In the genomic region with DNA sequence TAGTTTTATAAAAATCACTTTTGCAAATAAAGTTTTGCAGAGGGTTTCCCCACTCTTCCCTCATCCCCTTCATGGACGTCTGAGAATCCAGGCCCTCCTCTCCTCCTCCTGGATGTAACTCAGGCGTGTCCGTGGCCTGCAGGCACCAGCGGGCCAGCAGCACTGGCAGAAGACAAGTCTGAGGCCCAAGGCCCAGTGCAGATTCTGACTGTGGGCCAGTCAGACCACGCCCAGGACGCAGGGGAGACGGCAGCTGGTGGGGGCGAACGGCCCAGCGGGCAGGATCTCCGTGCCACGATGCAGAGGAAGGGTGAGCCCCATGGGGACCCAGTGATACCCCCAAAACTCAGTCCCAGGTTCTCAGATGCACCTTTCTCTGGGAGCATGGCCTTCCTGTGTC, we compare ENCODE assay signal across 16 cellular contexts. TPM values are rescaled to one million over a fixed set of nuclear protein-coding genes. Genes with fewer than 3 reads are reported as not detected.
"Had no signal": no experiment of that assay in that cellular context is flagged by ENCODE, and none has a peak within 500 bp of the region (broad histone marks: within the 10 kb centered on the region; RNA-seq: fewer than 3 reads in every experiment).

No MANE protein-coding gene starts in this region.

- H3K4me3 ChIP-seq: breast epithelium, gastrocnemius medialis, heart left ventricle, SK-N-MC, skin epidermis, upper lobe of left lung had no signal

- H3K9me3 ChIP-seq: breast epithelium, gastrocnemius medialis, heart left ventricle, upper lobe of left lung had no signal

- H3K36me3 ChIP-seq: breast epithelium, gastrocnemius medialis had no signal

- H3K4me3 Mint-ChIP-seq: activated CD4-positive, alpha-beta T cell treated with anti-CD3 and anti-CD28 coated beads, Interleukin-2, amount 10 ng/mL, durations not matched to agents 7 days and 5 days; activated naive CD8-positive, alpha-beta T cell treated with anti-CD3 and anti-CD28 coated beads, Interleukin-2, amount 10 ng/mL, durations not matched to agents 7 days and 5 days; activated T-cell treated with anti-CD3 and anti-CD28 coated beads, Interleukin-2, amount 50 U/mL, for 4 hours; immature natural killer cell; naive thymus-derived CD8-positive, alpha-beta T cell; stimulated activated naive CD8-positive, alpha-beta T cell treated with anti-CD3 and anti-CD28 coated beads, Interleukin-15, Interleukin-2, amounts not matched to agents 100 ng/mL and 50 ng/mL, for 24 hours had no signal

- DNase-seq: activated CD4-positive, alpha-beta T cell treated with anti-CD3 and anti-CD28 coated beads, Interleukin-2, amount 10 ng/mL, durations not matched to agents 7 days and 5 days; activated CD4-positive, CD25-positive, alpha-beta regulatory T cell; activated gamma-delta T cell treated with Interleukin-2 at 50 U/mL for 16 hours; activated naive CD8-positive, alpha-beta T cell treated with anti-CD3 and anti-CD28 coated beads, Interleukin-2, amount 10 ng/mL, durations not matched to agents 7 days and 5 days; activated T-cell treated with anti-CD3 and anti-CD28 coated beads, Interleukin-2, amount 50 U/mL, for 4 hours; anterior cingulate cortex; dermis blood vessel endothelial cell; gastrocnemius medialis; immature natural killer cell; naive thymus-derived CD8-positive, alpha-beta T cell had no signal

- H3K27ac Mint-ChIP-seq: activated CD4-positive, alpha-beta T cell treated with anti-CD3 and anti-CD28 coated beads, Interleukin-2, amount 10 ng/mL, durations not matched to agents 7 days and 5 days; activated naive CD8-positive, alpha-beta T cell treated with anti-CD3 and anti-CD28 coated beads, Interleukin-2, amount 10 ng/mL, durations not matched to agents 7 days and 5 days; immature natural killer cell; stimulated activated naive CD8-positive, alpha-beta T cell treated with anti-CD3 and anti-CD28 coated beads, Interleukin-15, Interleukin-2, amounts not matched to agents 100 ng/mL and 50 ng/mL, for 24 hours had no signal

- H3K4me1 ChIP-seq: breast epithelium, gastrocnemius medialis had no signal

- H3K36me3 Mint-ChIP-seq: activated naive CD8-positive, alpha-beta T cell treated with anti-CD3 and anti-CD28 coated beads, Interleukin-2, amount 10 ng/mL, durations not matched to agents 7 days and 5 days; immature natural killer cell; naive thymus-derived CD8-positive, alpha-beta T cell had no signal

- H3K27me3 Mint-ChIP-seq: activated CD4-positive, alpha-beta T cell treated with anti-CD3 and anti-CD28 coated beads, Interleukin-2, amount 10 ng/mL, durations not matched to agents 7 days and 5 days; naive thymus-derived CD8-positive, alpha-beta T cell; stimulated activated naive CD8-positive, alpha-beta T cell treated with anti-CD3 and anti-CD28 coated beads, Interleukin-15, Interleukin-2, amounts not matched to agents 100 ng/mL and 50 ng/mL, for 24 hours had no signal

- H3K9me3 Mint-ChIP-seq: activated CD4-positive, alpha-beta T cell treated with anti-CD3 and anti-CD28 coated beads, Interleukin-2, amount 10 ng/mL, durations not matched to agents 7 days and 5 days; activated naive CD8-positive, alpha-beta T cell treated with anti-CD3 and anti-CD28 coated beads, Interleukin-2, amount 10 ng/mL, durations not matched to agents 7 days and 5 days; activated T-cell treated with anti-CD3 and anti-CD28 coated beads, Interleukin-2, amount 50 U/mL, for 4 hours; immature natural killer cell; naive thymus-derived CD8-positive, alpha-beta T cell; stimulated activated naive CD8-positive, alpha-beta T cell treated with anti-CD3 and anti-CD28 coated beads, Interleukin-15, Interleukin-2, amounts not matched to agents 100 ng/mL and 50 ng/mL, for 24 hours had no signal

- H3K27ac ChIP-seq: breast epithelium, gastrocnemius medialis, heart left ventricle, SK-N-MC, skin epidermis, upper lobe of left lung had no signal

- H3K27me3 ChIP-seq: breast epithelium, gastrocnemius medialis, heart left ventricle, upper lobe of left lung had no signal

- H3K4me1 Mint-ChIP-seq: activated CD4-positive, alpha-beta T cell treated with anti-CD3 and anti-CD28 coated beads, Interleukin-2, amount 10 ng/mL, durations not matched to agents 7 days and 5 days; activated naive CD8-positive, alpha-beta T cell treated with anti-CD3 and anti-CD28 coated beads, Interleukin-2, amount 10 ng/mL, durations not matched to agents 7 days and 5 days; immature natural killer cell had no signal

RNA-seq across cellular contexts. Expression of a gene that starts 14.3 kb away (rescaled TPM):
- total RNA-seq: naive thymus-derived CD8-positive, alpha-beta T cell had no signal
- polyA plus RNA-seq: immature natural killer cell had no signal
